8 cellular contexts compared by ENCODE assay signal in the genomic region with DNA sequence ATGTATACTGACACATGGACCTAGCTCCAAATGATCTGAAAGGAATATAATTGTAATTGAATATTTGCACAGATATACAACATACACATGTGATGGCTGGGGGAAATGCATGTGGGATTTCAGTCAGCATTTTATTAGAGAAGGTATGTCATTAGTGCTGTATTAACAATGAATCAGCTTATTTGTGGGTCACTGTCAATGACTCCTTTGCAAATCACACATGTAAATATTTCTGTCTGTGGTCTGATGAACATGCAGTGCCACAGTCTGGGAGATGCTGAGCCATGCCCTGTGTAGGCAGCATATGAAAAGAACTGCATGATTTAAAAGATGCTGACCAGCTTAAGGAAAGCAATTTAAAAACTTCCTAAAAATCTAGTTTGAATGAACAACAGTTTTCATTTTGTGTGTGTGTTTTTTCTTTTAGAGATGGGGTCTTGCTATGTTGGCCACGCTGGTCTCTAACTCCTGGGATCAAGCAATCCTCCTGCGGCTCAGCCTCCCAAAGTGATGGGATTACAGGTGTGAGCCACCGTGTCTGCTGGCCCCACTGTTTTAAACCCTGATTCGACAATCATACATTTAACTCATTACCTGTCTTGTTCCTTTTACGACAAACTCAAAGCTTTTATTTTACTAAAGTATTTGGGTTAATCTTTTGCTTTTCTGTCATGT. TPM values are rescaled to one million over a fixed set of nuclear protein-coding genes. Genes with fewer than 3 reads are reported as not detected.
DNase-seq lines count a peak whose midpoint lies in the region; ATAC-seq and TF ChIP-seq lines count a peak whose summit lies in the region.

No MANE protein-coding gene starts in this region.

- H2AK5ac ChIP-seq in mesendoderm (ENCODE audit: low read length) = no peak overlapping the region

- DNase-seq in CD8-positive, alpha-beta memory T cell = no peak
- no peak for DNase-seq in RWPE1 (ENCODE audit: low spot score)
- no peak for DNase-seq in effector memory CD8-positive, alpha-beta T cell
- no peak for DNase-seq in natural killer cell treated with Interleukin-12 subunit alpha and Interleukin-12 subunit beta and Interleukin-15 and Interleukin-18, amount 100 ng/mL, for 72 hours (ENCODE audit: low spot score)
- DNase-seq in brain microvascular endothelial cell = no peak
- DNase-seq in mesendoderm = no peak
- DNase-seq in NOMO-1 treated with dmso at 0.1 percent for 144 hours (lab: John Stamatoyannopoulos, UW; ENCODE audit: unreplicated experiment) = no peak

- H3K27me3 Mint-ChIP-seq in CD8-positive, alpha-beta memory T cell = peaks cover 20 to 44% of the 10 kb centered on the region in 2 donors
- peaks cover 11 to 12% of the 10 kb centered on the region in 2 donors for H3K27me3 Mint-ChIP-seq in effector memory CD8-positive, alpha-beta T cell
- H3K27me3 Mint-ChIP-seq in natural killer cell treated with Interleukin-12 subunit alpha and Interleukin-12 subunit beta and Interleukin-15 and Interleukin-18, amount 100 ng/mL, for 72 hours = peaks cover 12 to 30% of the 10 kb centered on the region in 2 donors

- H3K9ac ChIP-seq in mesendoderm (ENCODE audit: low read length) = no peak overlapping the region

- H3K36me3 Mint-ChIP-seq in CD8-positive, alpha-beta memory T cell = peaks cover 0 to 8% (median 4%) of the 10 kb centered on the region in 3 donors
- H3K36me3 Mint-ChIP-seq in effector memory CD8-positive, alpha-beta T cell (ENCODE audit: insufficient read depth) = no peaks in the 10 kb centered on the region
- no peaks in the 10 kb centered on the region for H3K36me3 Mint-ChIP-seq in natural killer cell treated with Interleukin-12 subunit alpha and Interleukin-12 subunit beta and Interleukin-15 and Interleukin-18, amount 100 ng/mL, for 72 hours

- H2BK120ac ChIP-seq in mesendoderm (ENCODE audit: low read depth, low read length) = no peak overlapping the region

- no peaks in the 10 kb centered on the region for H3K36me3 ChIP-seq in CD8-positive, alpha-beta memory T cell (ENCODE audit: insufficient read depth, low read length)
- H3K36me3 ChIP-seq in brain microvascular endothelial cell (replicated peaks) (no peaks in the 10 kb centered on the region), mesendoderm (ENCODE audit: control insufficient read depth, insufficient read depth, low read length) (no peaks in the 10 kb centered on the region)

- no peaks in the 10 kb centered on the region for H3K9me3 ChIP-seq in CD8-positive, alpha-beta memory T cell (ENCODE audit: low read length)

- no CpG with 5 or more reads among the region's 5 CpGs for WGBS in mesendoderm (ENCODE audit: extremely low coverage, insufficient coverage, low lambda C conversion rate)

- no peaks in the 10 kb centered on the region for H3K9me3 Mint-ChIP-seq in CD8-positive, alpha-beta memory T cell
- H3K9me3 Mint-ChIP-seq in effector memory CD8-positive, alpha-beta T cell = no peaks in the 10 kb centered on the region
- no peaks in the 10 kb centered on the region for H3K9me3 Mint-ChIP-seq in natural killer cell treated with Interleukin-12 subunit alpha and Interleukin-12 subunit beta and Interleukin-15 and Interleukin-18, amount 100 ng/mL, for 72 hours

- H4K8ac ChIP-seq in mesendoderm (ENCODE audit: low read depth, low read length) = no peak overlapping the region

- H3K56ac ChIP-seq in mesendoderm (ENCODE audit: low read length) = no peak overlapping the region

- ATAC-seq in effector memory CD8-positive, alpha-beta T cell (replicated peaks) = no peak
- no peak for ATAC-seq in natural killer cell treated with Interleukin-12 subunit alpha and Interleukin-12 subunit beta and Interleukin-15 and Interleukin-18, amount 100 ng/mL, for 72 hours
- no peak for ATAC-seq in HG03159 (IDR thresholded peaks at IDR 0.05; ENCODE audit: unreplicated experiment)

- H3K4me3 ChIP-seq in CD8-positive, alpha-beta memory T cell (ENCODE audit: low read length) = peak overlapping the region; percentile 36
- H3K4me3 ChIP-seq in brain microvascular endothelial cell (ENCODE audit: low read depth, low read length) = no peak overlapping the region
- no peak overlapping the region for H3K4me3 ChIP-seq in mesendoderm (ENCODE audit: low read length)

- no peaks in the 10 kb centered on the region for H3K79me2 ChIP-seq in mesendoderm (ENCODE audit: control insufficient read depth, insufficient read depth, low read length)

- CTCF ChIA-PET in CD8-positive, alpha-beta memory T cell (lab: Charles Lee) = interaction anchor here (0.9 kb wide), 1 partner anchor 10 kb away, joined by 3 read pairs; no protein-coding TSS in a partner anchor
- CTCF ChIA-PET in RWPE1 (lab: Yijun Ruan, JAX) = interaction anchor here (0.6 to 2.4 kb wide), 3 partner anchors 50 to 472 kb away, joined by 3 to 17 read pairs (median 3); no protein-coding TSS in a partner anchor

- peak overlapping the region in 2 of 8 donors; percentile 2 to 71 for H3K27ac Mint-ChIP-seq in CD8-positive, alpha-beta memory T cell
- no peak overlapping the region for H3K27ac Mint-ChIP-seq in effector memory CD8-positive, alpha-beta T cell
- no peak overlapping the region for H3K27ac Mint-ChIP-seq in natural killer cell treated with Interleukin-12 subunit alpha and Interleukin-12 subunit beta and Interleukin-15 and Interleukin-18, amount 100 ng/mL, for 72 hours

- no peak overlapping the region for H3K4ac ChIP-seq in mesendoderm (ENCODE audit: low read depth, low read length)

- no peak overlapping the region for H3K23ac ChIP-seq in mesendoderm (ENCODE audit: low read length)

- H3K27me3 ChIP-seq in CD8-positive, alpha-beta memory T cell (ENCODE audit: insufficient read depth, low read length, poor library complexity, severe bottlenecking) = peaks cover 21% of the 10 kb centered on the region
- H3K27me3 ChIP-seq in brain microvascular endothelial cell (replicated peaks) = no peaks in the 10 kb centered on the region
- H3K27me3 ChIP-seq in mesendoderm (ENCODE audit: insufficient read depth, low read length, poor library complexity) = no peaks in the 10 kb centered on the region

- no peak overlapping the region for H2BK15ac ChIP-seq in mesendoderm (replicated peaks; ENCODE audit: low read depth)

- no peaks in the 10 kb centered on the region for H3K79me1 ChIP-seq in mesendoderm (ENCODE audit: low read length)

- peak overlapping the region in 6 of 7 donors; percentile 61 to 80 (median 68) for H3K4me3 Mint-ChIP-seq in CD8-positive, alpha-beta memory T cell
- peak overlapping the region; percentile 77 to 78 for H3K4me3 Mint-ChIP-seq in effector memory CD8-positive, alpha-beta T cell
- peak overlapping the region; percentile 65 for H3K4me3 Mint-ChIP-seq in natural killer cell treated with Interleukin-12 subunit alpha and Interleukin-12 subunit beta and Interleukin-15 and Interleukin-18, amount 100 ng/mL, for 72 hours

- POLR2A ChIA-PET in CD8-positive, alpha-beta memory T cell (lab: Charles Lee) = no interaction called here
- POLR2A ChIA-PET in RWPE1 (lab: Yijun Ruan, JAX; ENCODE audit: low non-redundant PET) = no interaction called here

- H3K4me1 Mint-ChIP-seq in CD8-positive, alpha-beta memory T cell = peaks cover 8 to 16% (median 11%) of the 10 kb centered on the region in 3 donors
- H3K4me1 Mint-ChIP-seq in effector memory CD8-positive, alpha-beta T cell (ENCODE audit: low read depth in 2 of 2) = peaks cover 6 to 9% of the 10 kb centered on the region in 2 donors
- H3K4me1 Mint-ChIP-seq in natural killer cell treated with Interleukin-12 subunit alpha and Interleukin-12 subunit beta and Interleukin-15 and Interleukin-18, amount 100 ng/mL, for 72 hours (ENCODE audit: low read depth in 2 of 2) = peaks cover 0 to 5% of the 10 kb centered on the region in 2 donors

- no peaks in the 10 kb centered on the region for H3K4me1 ChIP-seq in CD8-positive, alpha-beta memory T cell (ENCODE audit: insufficient read depth, low read length)
- H3K4me1 ChIP-seq in mesendoderm (ENCODE audit: control insufficient read depth, low read depth, low read length) = peaks cover 11% of the 10 kb centered on the region

- no peak for TF ChIP-seq CTCF in RWPE1 (conservative IDR thresholded peaks at IDR 0.05; ENCODE audit: low read depth)
- TF ChIP-seq CTCF in brain microvascular endothelial cell (IDR thresholded peaks at IDR 0.05; ENCODE audit: low read depth, low read length, missing control alignments) = no peak

- H3K18ac ChIP-seq in mesendoderm (ENCODE audit: low read length) = no peak overlapping the region

- in situ Hi-C loops in brain microvascular endothelial cell (cut with HindIII; ENCODE audit: low pct_ligation_motif_present, low sequenced_read_pairs) = no loop called here

- H2BK5ac ChIP-seq in mesendoderm (ENCODE audit: low read length) = no peak overlapping the region

- no peak overlapping the region for H3K4me2 ChIP-seq in mesendoderm (ENCODE audit: low read length)

- H4K5ac ChIP-seq in mesendoderm (ENCODE audit: low read length) = no peak overlapping the region

- H3K27ac ChIP-seq in CD8-positive, alpha-beta memory T cell (ENCODE audit: low read depth, low read length) = no peak overlapping the region
- H3K27ac ChIP-seq in RWPE1 (peak overlapping the region; percentile 96), brain microvascular endothelial cell (no peak overlapping the region), mesendoderm (ENCODE audit: low read depth, low read length) (no peak overlapping the region)

RNA-seq across cellular contexts. Expression of gene B3GNT5, which starts 0.8 kb away (rescaled TPM):
- total RNA-seq in CD8-positive, alpha-beta memory T cell = 10 to 100 TPM in 1 of 2 experiments, 1 to 10 TPM in 1; 10.0 TPM
- not detected for polyA plus RNA-seq in CD8-positive, alpha-beta memory T cell
- total RNA-seq in natural killer cell treated with Interleukin-12 subunit alpha and Interleukin-12 subunit beta and Interleukin-15 and Interleukin-18, amount 100 ng/mL, for 72 hours = 1 to 10 TPM in 1 of 2 donors, under 1 TPM in 1; 0.36 to 1.0 TPM
- 5.9 TPM for polyA plus RNA-seq in mesendoderm (2013, experiment 1 of 2)
- polyA plus RNA-seq in mesendoderm (2013, experiment 2 of 2) = 5.5 TPM

Comparison
In these comparisons a context has a peak if more than half of its experiments do, and no peak if none do; other contexts are left out.
1. RNA of gene B3GNT5, which starts 0.8 kb away (total RNA-seq): 10.0 TPM in CD8-positive, alpha-beta memory T cell; 0.36 to 1.0 TPM in natural killer cell treated with Interleukin-12 subunit alpha and Interleukin-12 subunit beta and Interleukin-15 and Interleukin-18, amount 100 ng/mL, for 72 hours; every median in the first group is over 4 times any median in the second.
2. Peak in every context shown above with its lines, with median percentiles within 50 percentile points of each other: H3K4me3 Mint-ChIP-seq.